Comparison of ENCODE assay signal across 9 cellular contexts in genomic region chr17:37774508-37774907, GRCh38. TPM values are rescaled to one million over a fixed set of nuclear protein-coding genes. Genes with fewer than 3 reads are reported as not detected.
DNase-seq lines count a peak whose midpoint lies in the region; ATAC-seq and TF ChIP-seq lines count a peak whose summit lies in the region.
"Had no signal": no experiment of that assay in that cellular context is flagged by ENCODE, and none has a peak within 500 bp of the region (broad histone marks: within the 10 kb centered on the region; RNA-seq: fewer than 3 reads in every experiment).

No MANE protein-coding gene starts in this region.

- H3K4me3 Mint-ChIP-seq in Caco-2 (ENCODE audit: unreplicated experiment): no peak overlapping the region

- DNase-seq in left colon (no peak), WERI-Rb-1 (no peak), NCI-H1048 (lab: John Stamatoyannopoulos, UW) (no peak), Caco-2 (no peak)
- DNase-seq in activated CD4-positive, CD25-positive, alpha-beta regulatory T cell treated with anti-CD3 and anti-CD28 coated beads, Interleukin-2, amount 50 U/mL, for 72 hours: no peak
- DNase-seq: head of caudate nucleus had no signal

- H3K9me3 Mint-ChIP-seq in Caco-2 (ENCODE audit: unreplicated experiment): no peaks in the 10 kb centered on the region

- TF ChIP-seq CTCF in WERI-Rb-1 (IDR thresholded peaks at IDR 0.05; ENCODE audit: low read depth, low read length) (no peak), Caco-2 (IDR thresholded peaks at IDR 0.05; ENCODE audit: insufficient read depth in 1 of 2, low read depth in 1 of 2, low read length in 1 of 2, severe bottlenecking in 1 of 2, unreplicated experiment in 1 of 2) (no peak)

- no peaks in the 10 kb centered on the region for H3K9me3 ChIP-seq in WERI-Rb-1 (ENCODE audit: severe bottlenecking)
- no peaks in the 10 kb centered on the region for H3K9me3 ChIP-seq in Caco-2

- H3K4me1 ChIP-seq in Caco-2: no peaks in the 10 kb centered on the region

- H3K4me3 ChIP-seq in WERI-Rb-1 (ENCODE audit: low read depth, low read length): no peak overlapping the region
- no peak overlapping the region for H3K4me3 ChIP-seq in Caco-2 (ENCODE audit: low read depth, low read length)

- H3K27me3 Mint-ChIP-seq in Caco-2 (ENCODE audit: insufficient read depth, unreplicated experiment): no peaks in the 10 kb centered on the region

- H3K27ac ChIP-seq in WERI-Rb-1: no peak overlapping the region

- no peak overlapping the region for H3K27ac Mint-ChIP-seq in Caco-2 (ENCODE audit: unreplicated experiment)

- BruUV-seq in Caco-2 (replicated peaks; lab: Mats Ljungman, UMichigan): no TSS peak

- POLR2A ChIA-PET in Caco-2 (lab: Charles Lee): no interaction called here

- H3K4me1 Mint-ChIP-seq in Caco-2 (ENCODE audit: low read depth, unreplicated experiment): peaks cover 11% of the 10 kb centered on the region

- intact Hi-C loops in left colon (cut with DNase I, micrococcal nuclease) (no loop called here), Caco-2 (cut with micrococcal nuclease; ENCODE audit: unreplicated experiment) (no loop called here)

- no peaks in the 10 kb centered on the region for H3K36me3 Mint-ChIP-seq in Caco-2 (ENCODE audit: insufficient read depth, unreplicated experiment)

- CTCF ChIA-PET in Caco-2 (lab: Charles Lee): no interaction called here

- H3K36me3 ChIP-seq in WERI-Rb-1: no peaks in the 10 kb centered on the region
- H3K36me3 ChIP-seq in Caco-2 (ENCODE audit: control insufficient read depth, insufficient read depth, low read length): no peaks in the 10 kb centered on the region

- peak; percentile 60 for ATAC-seq in GM18870 (IDR thresholded peaks at IDR 0.05; ENCODE audit: unreplicated experiment)
- peak; percentile 87 for ATAC-seq in GM21619 (IDR thresholded peaks at IDR 0.05; ENCODE audit: unreplicated experiment)
- ATAC-seq in HG03565 (IDR thresholded peaks at IDR 0.05; ENCODE audit: unreplicated experiment): peak; percentile 75
- ATAC-seq in left colon: peak; percentile 8

- no peaks in the 10 kb centered on the region for H3K27me3 ChIP-seq in WERI-Rb-1 (ENCODE audit: insufficient read depth, low read depth, severe bottlenecking)
- no peaks in the 10 kb centered on the region for H3K27me3 ChIP-seq in Caco-2 (replicated peaks; ENCODE audit: control insufficient read depth, insufficient read depth, low read length)

RNA-seq across cellular contexts. Expression of gene HNF1B, which starts 29.6 kb away (rescaled TPM):
- total RNA-seq in left colon: 10 to 100 TPM; 40.6 to 42.8 TPM
- 36.9 TPM in 2 replicates for total RNA-seq in Caco-2 (2022)

Comparison
In these comparisons a context has a peak if more than half of its experiments do, and no peak if none do; other contexts are left out.
1. ATAC-seq: peak in every context shown above with its lines; median percentile 87 in GM21619; 75 in HG03565; 60 in GM18870; 8 in left colon.